ENCODE assay signal across 1 cellular context in genomic region chr15:35038655-35039534, GRCh38.
TF ChIP-seq lines count a peak whose summit lies in the region.

No MANE protein-coding gene starts in this region.

TF ChIP-seq in K562, 482 proteins besides CTCF, POLR2A, EP300 and RAD21:
- no peak for TF ChIP-seq BCL6 (CRISPR knock-in tag; IDR thresholded peaks at IDR 0.05)
- no peak for TF ChIP-seq PRDM10 (IDR thresholded peaks at IDR 0.05; ENCODE audit: partially characterized antibody)
- TF ChIP-seq ELF1 (tag; IDR thresholded peaks at IDR 0.05) = 0 out of 2 replicates have a peak, but pooled peaks have one; percentile 15
- TF ChIP-seq ZBTB1 (CRISPR knock-in tag; IDR thresholded peaks at IDR 0.05; ENCODE audit: borderline replicate concordance, low read depth) = no peak
- no peak for TF ChIP-seq ZNF778 (CRISPR knock-in tag; IDR thresholded peaks at IDR 0.05)
- TF ChIP-seq ZFP91 (CRISPR knock-in tag; IDR thresholded peaks at IDR 0.05) = no peak
- TF ChIP-seq THRA (IDR thresholded peaks at IDR 0.05) = no peak
- TF ChIP-seq PURB (CRISPR knock-in tag; IDR thresholded peaks at IDR 0.05; ENCODE audit: low read depth) = no peak
- TF ChIP-seq SMARCE1 (IDR thresholded peaks at IDR 0.05) = 0 out of 2 replicates have a peak, but pooled peaks have one; percentile 22
- TF ChIP-seq ZZZ3 (IDR thresholded peaks at IDR 0.05) = no peak
- no peak for TF ChIP-seq ATF4 (CRISPR knock-in tag; IDR thresholded peaks at IDR 0.05)
- TF ChIP-seq SRSF9 (IDR thresholded peaks at IDR 0.05; ENCODE audit: borderline replicate concordance, low read depth, low read length) = no peak
- no peak for TF ChIP-seq ZNF655 (CRISPR knock-in tag; IDR thresholded peaks at IDR 0.05)
- peak; percentile 59; the same call in 1 of the 2 replicates for TF ChIP-seq TEAD4 (IDR thresholded peaks at IDR 0.05; ENCODE audit: low read length)
- no peak for TF ChIP-seq TEAD4 (CRISPR knock-in tag; IDR thresholded peaks at IDR 0.05; ENCODE audit: borderline replicate concordance)
- TF ChIP-seq NCOA2 (IDR thresholded peaks at IDR 0.05; ENCODE audit: partially characterized antibody in 2 of 2) = no peak
- no peak for TF ChIP-seq ZNF316 (IDR thresholded peaks at IDR 0.05)
- TF ChIP-seq MITF (IDR thresholded peaks at IDR 0.05) = no peak
- peak; percentile 40; the same call in 1 of the 2 replicates for TF ChIP-seq CBFA2T3 (IDR thresholded peaks at IDR 0.05)
- TF ChIP-seq GMEB1 (CRISPR knock-in tag; IDR thresholded peaks at IDR 0.05) = no peak
- TF ChIP-seq MAFG (tag; conservative IDR thresholded peaks at IDR 0.05) = no peak
- peak; percentile 26; the same call in 1 of the 2 replicates for TF ChIP-seq TAL1 (IDR thresholded peaks at IDR 0.05)
- TF ChIP-seq ZNF197 (CRISPR knock-in tag; IDR thresholded peaks at IDR 0.05; ENCODE audit: low read depth) = no peak
- no peak for TF ChIP-seq SFPQ (IDR thresholded peaks at IDR 0.05; ENCODE audit: low read depth, low read length)
- peak; percentile 34; the same call in 1 of the 2 replicates for TF ChIP-seq ARID1B (IDR thresholded peaks at IDR 0.05)
- TF ChIP-seq NUFIP1 (IDR thresholded peaks at IDR 0.05; ENCODE audit: partially characterized antibody) = no peak
- TF ChIP-seq POLR2AphosphoS2 (IDR thresholded peaks at IDR 0.05; ENCODE audit: low read length) = no peak
- peak in 1 of 2 experiments; percentile 35; a peak in 1 of 4 replicates for TF ChIP-seq TRIM24 (IDR thresholded peaks at IDR 0.05)
- peak; percentile 25; the same call in 1 of the 2 replicates for TF ChIP-seq SMARCA4 (IDR thresholded peaks at IDR 0.05)
- no peak for TF ChIP-seq BRD9 (IDR thresholded peaks at IDR 0.05; ENCODE audit: low read depth, partially characterized antibody)
- TF ChIP-seq MED1 (CRISPR knock-in tag; IDR thresholded peaks at IDR 0.05; ENCODE audit: borderline replicate concordance) = no peak
- no peak for TF ChIP-seq SRSF7 (optimal IDR thresholded peaks at IDR 0.05; ENCODE audit: low read depth, low read length)
- no peak for TF ChIP-seq ZNF696 (CRISPR knock-in tag; conservative IDR thresholded peaks at IDR 0.05)
- peak; percentile 64; the same call in 1 of the 2 replicates for TF ChIP-seq CEBPB (tag; IDR thresholded peaks at IDR 0.05)
- TF ChIP-seq MTA2 (IDR thresholded peaks at IDR 0.05; ENCODE audit: low read depth) = no peak
- no peak for TF ChIP-seq GTF2B (IDR thresholded peaks at IDR 0.05; ENCODE audit: extremely low read depth, insufficient read length)
- no peak for TF ChIP-seq TBL1XR1 (IDR thresholded peaks at IDR 0.05; ENCODE audit: low read length in 2 of 2)
- no peak for TF ChIP-seq KDM1A (IDR thresholded peaks at IDR 0.05)
- no peak for TF ChIP-seq TGIF2 (CRISPR knock-in tag; IDR thresholded peaks at IDR 0.05)
- TF ChIP-seq ZNF398 (CRISPR knock-in tag; IDR thresholded peaks at IDR 0.05) = no peak
- TF ChIP-seq CEBPG (CRISPR knock-in tag; IDR thresholded peaks at IDR 0.05) = no peak
- peak; percentile 25 to 52; a peak in 2 of 4 replicates for TF ChIP-seq CEBPG (tag; conservative IDR thresholded peaks at IDR 0.05 in 1 of 2, IDR thresholded peaks at IDR 0.05 in 1 of 2)
- no peak for TF ChIP-seq FOXP4 (CRISPR knock-in tag; IDR thresholded peaks at IDR 0.05; ENCODE audit: borderline replicate concordance)
